ENCODE assay signal across 1 cellular context in the genomic region with DNA sequence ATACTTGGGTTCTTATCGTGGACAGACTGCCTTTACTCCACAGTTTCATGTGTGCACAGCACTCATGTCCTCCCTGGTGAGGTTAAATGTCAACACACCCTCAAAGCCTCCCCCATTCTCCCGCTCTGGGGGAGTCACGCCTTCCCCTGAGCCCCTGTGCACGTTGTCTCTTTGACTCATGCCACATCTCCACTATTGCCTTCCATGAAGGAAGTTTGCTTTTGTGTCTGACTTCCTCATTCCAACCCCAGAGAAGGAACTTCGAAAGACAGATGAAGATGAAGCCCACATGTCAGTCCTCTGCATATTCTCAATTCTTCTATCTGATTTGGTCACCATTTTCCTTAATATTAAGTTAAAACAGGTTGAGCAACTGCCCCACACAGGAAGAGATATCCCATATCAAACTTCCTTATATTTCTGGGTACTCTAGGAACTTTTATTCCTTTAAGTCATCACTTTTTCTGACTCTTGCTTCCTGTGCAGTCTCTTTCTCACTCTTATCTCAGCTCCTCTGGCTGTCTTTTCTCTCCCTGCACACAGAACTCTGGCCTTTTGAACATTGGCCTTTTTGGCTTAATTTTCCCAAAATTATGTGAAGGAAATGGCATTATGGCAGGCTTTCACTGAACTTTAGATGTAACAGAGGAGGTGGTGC.
TF ChIP-seq lines count a peak whose summit lies in the region.

No MANE protein-coding gene starts in this region.

TF ChIP-seq in K562, 482 proteins besides CTCF, POLR2A, EP300 and RAD21 (continued from another document and continues in another):
- TF ChIP-seq ETS1 (conservative IDR thresholded peaks at IDR 0.05; ENCODE audit: control insufficient read depth, low read depth, low read length) (no peak), ZNF253 (CRISPR knock-in tag; conservative IDR thresholded peaks at IDR 0.05) (no peak), RNF219 (CRISPR knock-in tag; IDR thresholded peaks at IDR 0.05) (no peak), TAL1 (IDR thresholded peaks at IDR 0.05) (no peak), ADNP (tag; IDR thresholded peaks at IDR 0.05) (no peak), ZNF512 (tag; IDR thresholded peaks at IDR 0.05) (no peak), TEAD1 (CRISPR knock-in tag; IDR thresholded peaks at IDR 0.05) (peak in 1 of 2 experiments; percentile 56; a peak in 1 of 4 replicates), AFF1 (IDR thresholded peaks at IDR 0.05; ENCODE audit: low read depth in 1 of 2, partially characterized antibody in 2 of 2) (peak in 1 of 2 experiments; percentile 95), TAF9B (IDR thresholded peaks at IDR 0.05; ENCODE audit: partially characterized antibody) (no peak), NFATC3 (IDR thresholded peaks at IDR 0.05) (no peak), SPI1 (IDR thresholded peaks at IDR 0.05; ENCODE audit: borderline replicate concordance, low read depth, low read length) (peak; percentile 89), CTBP1 (IDR thresholded peaks at IDR 0.05; ENCODE audit: borderline replicate concordance) (0 out of 2 replicates have a peak, but pooled peaks have one; percentile 10), GTF2A2 (tag; IDR thresholded peaks at IDR 0.05) (no peak), MEIS2 (IDR thresholded peaks at IDR 0.05; ENCODE audit: partially characterized antibody) (no peak), ZNF133 (CRISPR knock-in tag; IDR thresholded peaks at IDR 0.05) (no peak), ZZZ3 (IDR thresholded peaks at IDR 0.05) (no peak), ARID2 (IDR thresholded peaks at IDR 0.05) (no peak), FOXJ3 (CRISPR knock-in tag; IDR thresholded peaks at IDR 0.05) (no peak), KDM2B (CRISPR knock-in tag; IDR thresholded peaks at IDR 0.05) (no peak), CREBBP (IDR thresholded peaks at IDR 0.05; ENCODE audit: low read depth, low read length) (no peak), BHLHE40 (IDR thresholded peaks at IDR 0.05; ENCODE audit: low read length) (no peak), BCOR (IDR thresholded peaks at IDR 0.05) (no peak), ZNF124 (CRISPR knock-in tag; IDR thresholded peaks at IDR 0.05) (no peak), MAZ (CRISPR knock-in tag; conservative IDR thresholded peaks at IDR 0.05 in 1 of 2, IDR thresholded peaks at IDR 0.05 in 1 of 2) (no peak), FOXK2 (conservative IDR thresholded peaks at IDR 0.05 in 1 of 2, IDR thresholded peaks at IDR 0.05 in 1 of 2; ENCODE audit: low read depth in 2 of 2) (no peak)
- TF ChIP-seq, protein P1, sequence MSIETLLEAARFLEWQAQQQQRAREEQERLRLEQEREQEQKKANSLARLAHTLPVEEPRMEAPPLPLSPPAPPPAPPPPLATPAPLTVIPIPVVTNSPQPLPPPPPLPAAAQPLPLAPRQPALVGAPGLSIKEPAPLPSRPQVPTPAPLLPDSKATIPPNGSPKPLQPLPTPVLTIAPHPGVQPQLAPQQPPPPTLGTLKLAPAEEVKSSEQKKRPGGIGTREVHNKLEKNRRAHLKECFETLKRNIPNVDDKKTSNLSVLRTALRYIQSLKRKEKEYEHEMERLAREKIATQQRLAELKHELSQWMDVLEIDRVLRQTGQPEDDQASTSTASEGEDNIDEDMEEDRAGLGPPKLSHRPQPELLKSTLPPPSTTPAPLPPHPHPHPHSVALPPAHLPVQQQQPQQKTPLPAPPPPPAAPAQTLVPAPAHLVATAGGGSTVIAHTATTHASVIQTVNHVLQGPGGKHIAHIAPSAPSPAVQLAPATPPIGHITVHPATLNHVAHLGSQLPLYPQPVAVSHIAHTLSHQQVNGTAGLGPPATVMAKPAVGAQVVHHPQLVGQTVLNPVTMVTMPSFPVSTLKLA (conservative IDR thresholded peaks at IDR 0.05), result no peak
- TF ChIP-seq, protein P2, sequence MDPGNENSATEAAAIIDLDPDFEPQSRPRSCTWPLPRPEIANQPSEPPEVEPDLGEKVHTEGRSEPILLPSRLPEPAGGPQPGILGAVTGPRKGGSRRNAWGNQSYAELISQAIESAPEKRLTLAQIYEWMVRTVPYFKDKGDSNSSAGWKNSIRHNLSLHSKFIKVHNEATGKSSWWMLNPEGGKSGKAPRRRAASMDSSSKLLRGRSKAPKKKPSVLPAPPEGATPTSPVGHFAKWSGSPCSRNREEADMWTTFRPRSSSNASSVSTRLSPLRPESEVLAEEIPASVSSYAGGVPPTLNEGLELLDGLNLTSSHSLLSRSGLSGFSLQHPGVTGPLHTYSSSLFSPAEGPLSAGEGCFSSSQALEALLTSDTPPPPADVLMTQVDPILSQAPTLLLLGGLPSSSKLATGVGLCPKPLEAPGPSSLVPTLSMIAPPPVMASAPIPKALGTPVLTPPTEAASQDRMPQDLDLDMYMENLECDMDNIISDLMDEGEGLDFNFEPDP (CRISPR knock-in tag; IDR thresholded peaks at IDR 0.05), result no peak
- TF ChIP-seq, protein P3, sequence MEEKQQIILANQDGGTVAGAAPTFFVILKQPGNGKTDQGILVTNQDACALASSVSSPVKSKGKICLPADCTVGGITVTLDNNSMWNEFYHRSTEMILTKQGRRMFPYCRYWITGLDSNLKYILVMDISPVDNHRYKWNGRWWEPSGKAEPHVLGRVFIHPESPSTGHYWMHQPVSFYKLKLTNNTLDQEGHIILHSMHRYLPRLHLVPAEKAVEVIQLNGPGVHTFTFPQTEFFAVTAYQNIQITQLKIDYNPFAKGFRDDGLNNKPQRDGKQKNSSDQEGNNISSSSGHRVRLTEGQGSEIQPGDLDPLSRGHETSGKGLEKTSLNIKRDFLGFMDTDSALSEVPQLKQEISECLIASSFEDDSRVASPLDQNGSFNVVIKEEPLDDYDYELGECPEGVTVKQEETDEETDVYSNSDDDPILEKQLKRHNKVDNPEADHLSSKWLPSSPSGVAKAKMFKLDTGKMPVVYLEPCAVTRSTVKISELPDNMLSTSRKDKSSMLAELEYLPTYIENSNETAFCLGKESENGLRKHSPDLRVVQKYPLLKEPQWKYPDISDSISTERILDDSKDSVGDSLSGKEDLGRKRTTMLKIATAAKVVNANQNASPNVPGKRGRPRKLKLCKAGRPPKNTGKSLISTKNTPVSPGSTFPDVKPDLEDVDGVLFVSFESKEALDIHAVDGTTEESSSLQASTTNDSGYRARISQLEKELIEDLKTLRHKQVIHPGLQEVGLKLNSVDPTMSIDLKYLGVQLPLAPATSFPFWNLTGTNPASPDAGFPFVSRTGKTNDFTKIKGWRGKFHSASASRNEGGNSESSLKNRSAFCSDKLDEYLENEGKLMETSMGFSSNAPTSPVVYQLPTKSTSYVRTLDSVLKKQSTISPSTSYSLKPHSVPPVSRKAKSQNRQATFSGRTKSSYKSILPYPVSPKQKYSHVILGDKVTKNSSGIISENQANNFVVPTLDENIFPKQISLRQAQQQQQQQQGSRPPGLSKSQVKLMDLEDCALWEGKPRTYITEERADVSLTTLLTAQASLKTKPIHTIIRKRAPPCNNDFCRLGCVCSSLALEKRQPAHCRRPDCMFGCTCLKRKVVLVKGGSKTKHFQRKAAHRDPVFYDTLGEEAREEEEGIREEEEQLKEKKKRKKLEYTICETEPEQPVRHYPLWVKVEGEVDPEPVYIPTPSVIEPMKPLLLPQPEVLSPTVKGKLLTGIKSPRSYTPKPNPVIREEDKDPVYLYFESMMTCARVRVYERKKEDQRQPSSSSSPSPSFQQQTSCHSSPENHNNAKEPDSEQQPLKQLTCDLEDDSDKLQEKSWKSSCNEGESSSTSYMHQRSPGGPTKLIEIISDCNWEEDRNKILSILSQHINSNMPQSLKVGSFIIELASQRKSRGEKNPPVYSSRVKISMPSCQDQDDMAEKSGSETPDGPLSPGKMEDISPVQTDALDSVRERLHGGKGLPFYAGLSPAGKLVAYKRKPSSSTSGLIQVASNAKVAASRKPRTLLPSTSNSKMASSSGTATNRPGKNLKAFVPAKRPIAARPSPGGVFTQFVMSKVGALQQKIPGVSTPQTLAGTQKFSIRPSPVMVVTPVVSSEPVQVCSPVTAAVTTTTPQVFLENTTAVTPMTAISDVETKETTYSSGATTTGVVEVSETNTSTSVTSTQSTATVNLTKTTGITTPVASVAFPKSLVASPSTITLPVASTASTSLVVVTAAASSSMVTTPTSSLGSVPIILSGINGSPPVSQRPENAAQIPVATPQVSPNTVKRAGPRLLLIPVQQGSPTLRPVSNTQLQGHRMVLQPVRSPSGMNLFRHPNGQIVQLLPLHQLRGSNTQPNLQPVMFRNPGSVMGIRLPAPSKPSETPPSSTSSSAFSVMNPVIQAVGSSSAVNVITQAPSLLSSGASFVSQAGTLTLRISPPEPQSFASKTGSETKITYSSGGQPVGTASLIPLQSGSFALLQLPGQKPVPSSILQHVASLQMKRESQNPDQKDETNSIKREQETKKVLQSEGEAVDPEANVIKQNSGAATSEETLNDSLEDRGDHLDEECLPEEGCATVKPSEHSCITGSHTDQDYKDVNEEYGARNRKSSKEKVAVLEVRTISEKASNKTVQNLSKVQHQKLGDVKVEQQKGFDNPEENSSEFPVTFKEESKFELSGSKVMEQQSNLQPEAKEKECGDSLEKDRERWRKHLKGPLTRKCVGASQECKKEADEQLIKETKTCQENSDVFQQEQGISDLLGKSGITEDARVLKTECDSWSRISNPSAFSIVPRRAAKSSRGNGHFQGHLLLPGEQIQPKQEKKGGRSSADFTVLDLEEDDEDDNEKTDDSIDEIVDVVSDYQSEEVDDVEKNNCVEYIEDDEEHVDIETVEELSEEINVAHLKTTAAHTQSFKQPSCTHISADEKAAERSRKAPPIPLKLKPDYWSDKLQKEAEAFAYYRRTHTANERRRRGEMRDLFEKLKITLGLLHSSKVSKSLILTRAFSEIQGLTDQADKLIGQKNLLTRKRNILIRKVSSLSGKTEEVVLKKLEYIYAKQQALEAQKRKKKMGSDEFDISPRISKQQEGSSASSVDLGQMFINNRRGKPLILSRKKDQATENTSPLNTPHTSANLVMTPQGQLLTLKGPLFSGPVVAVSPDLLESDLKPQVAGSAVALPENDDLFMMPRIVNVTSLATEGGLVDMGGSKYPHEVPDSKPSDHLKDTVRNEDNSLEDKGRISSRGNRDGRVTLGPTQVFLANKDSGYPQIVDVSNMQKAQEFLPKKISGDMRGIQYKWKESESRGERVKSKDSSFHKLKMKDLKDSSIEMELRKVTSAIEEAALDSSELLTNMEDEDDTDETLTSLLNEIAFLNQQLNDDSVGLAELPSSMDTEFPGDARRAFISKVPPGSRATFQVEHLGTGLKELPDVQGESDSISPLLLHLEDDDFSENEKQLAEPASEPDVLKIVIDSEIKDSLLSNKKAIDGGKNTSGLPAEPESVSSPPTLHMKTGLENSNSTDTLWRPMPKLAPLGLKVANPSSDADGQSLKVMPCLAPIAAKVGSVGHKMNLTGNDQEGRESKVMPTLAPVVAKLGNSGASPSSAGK (IDR thresholded peaks at IDR 0.05), result peak; percentile 67
